Comparison of ENCODE assay signal across 1 cellular context in genomic region chr1:167297222-167298214, GRCh38.
TF ChIP-seq lines count a peak whose summit lies in the region.

No MANE protein-coding gene starts in this region.

TF ChIP-seq in K562, 482 proteins besides CTCF, POLR2A, EP300 and RAD21 (continued from another document):
- TF ChIP-seq SFPQ (IDR thresholded peaks at IDR 0.05; ENCODE audit: low read depth, low read length) (no peak), SMARCA5 (IDR thresholded peaks at IDR 0.05) (no peak), ATF1 (CRISPR knock-in tag; IDR thresholded peaks at IDR 0.05) (no peak), ATF1 (tag; IDR thresholded peaks at IDR 0.05) (no peak), ZNF133 (CRISPR knock-in tag; IDR thresholded peaks at IDR 0.05) (no peak), ZNF224 (CRISPR knock-in tag; IDR thresholded peaks at IDR 0.05) (no peak), RNF2 (IDR thresholded peaks at IDR 0.05) (no peak), TRIM28 (IDR thresholded peaks at IDR 0.05) (no peak), ZKSCAN8 (CRISPR knock-in tag; IDR thresholded peaks at IDR 0.05) (no peak), MTA3 (IDR thresholded peaks at IDR 0.05; ENCODE audit: borderline replicate concordance) (no peak), ZBTB9 (CRISPR knock-in tag; IDR thresholded peaks at IDR 0.05) (no peak), MGA (IDR thresholded peaks at IDR 0.05) (no peak), ZNF511 (CRISPR knock-in tag; IDR thresholded peaks at IDR 0.05) (no peak), MAFG (tag; conservative IDR thresholded peaks at IDR 0.05) (no peak)
